ENCODE assay signal across 11 cellular contexts in genomic region chr18:48590678-48591077, GRCh38.
A peak's percentile ranks its signal among the peaks of the same experiment; 100 is the strongest.
DNase-seq lines count a peak whose midpoint lies in the region; TF ChIP-seq lines count a peak whose summit lies in the region.
"Had no signal": no experiment of that assay in that cellular context is flagged by ENCODE, and none has a peak within 500 bp of the region (broad histone marks: within the 10 kb centered on the region; RNA-seq: fewer than 3 reads in every experiment).

No MANE protein-coding gene starts in this region.

- H3K27ac ChIP-seq in HEK293 (ENCODE audit: extremely low read depth, low read depth, low read length), result no peak overlapping the region
- H3K27ac ChIP-seq: body of pancreas, pancreas had no signal

- H3K4me1 ChIP-seq in HEK293 (ENCODE audit: control insufficient read depth, insufficient read depth, low read length) (no peaks in the 10 kb centered on the region; the same call in 1 of the 2 replicates), adipocyte (ENCODE audit: control insufficient read depth, insufficient read depth, low read length) (peaks cover 11% of the 10 kb centered on the region)
- H3K4me1 ChIP-seq: body of pancreas, pancreas had no signal

- POLR2A ChIA-PET in HEK293 (lab: Yijun Ruan, JAX), result no interaction called here

- DNase-seq in adipocyte (ENCODE audit: low read depth) (peak; percentile 69), foreskin fibroblast (peak; percentile 86 to 88), smooth muscle cell of the brain vasculature (ENCODE audit: low read depth, low spot score) (peak; percentile 81), KBM-7 (no peak), T-helper 1 cell (no peak), pons (ENCODE audit: low spot score) (no peak)
- no peak for DNase-seq in stimulated activated naive CD4-positive, alpha-beta T cell treated with Interleukin-2 at 50 U/mL for 16 hours (lab: John Stamatoyannopoulos, UW)
- DNase-seq: NCI-H1105 had no signal

- H3K27me3 ChIP-seq in adipocyte (replicated peaks; ENCODE audit: control insufficient read depth, insufficient read depth, low read length), result no peaks in the 10 kb centered on the region
- H3K27me3 ChIP-seq: body of pancreas, pancreas had no signal

- no peak overlapping the region for H3K9ac ChIP-seq in adipocyte (ENCODE audit: low read length)

- CTCF ChIA-PET in HEK293 (lab: Yijun Ruan, JAX), result interaction anchor here (0.6 kb wide), 1 partner anchor 1027 kb away, joined by 3 read pairs; no protein-coding TSS in a partner anchor

- no peak for TF ChIP-seq CTCF in HEK293 (tag by site-specific recombination; IDR thresholded peaks at IDR 0.05)
- TF ChIP-seq CTCF in foreskin fibroblast (IDR thresholded peaks at IDR 0.05; ENCODE audit: low read depth, low read length), result no peak

- H3K9me3 ChIP-seq in HEK293 (ENCODE audit: control insufficient read depth, insufficient read depth, low read depth, low read length) (no peaks in the 10 kb centered on the region), adipocyte (ENCODE audit: control insufficient read depth, low read length) (no peaks in the 10 kb centered on the region)
- H3K9me3 ChIP-seq: body of pancreas, pancreas had no signal

- H3K4me3 ChIP-seq in HEK293 (ENCODE audit: low read depth, low read length), result no peak overlapping the region
- H3K4me3 ChIP-seq in adipocyte (ENCODE audit: low read length), result no peak overlapping the region
- no peak overlapping the region for H3K4me3 ChIP-seq in foreskin fibroblast (ENCODE audit: low read depth in 1 of 2, low read length in 2 of 2)
- H3K4me3 ChIP-seq: body of pancreas, pancreas had no signal

- H3K36me3 ChIP-seq in HEK293 (ENCODE audit: control insufficient read depth in 2 of 2, insufficient read depth in 1 of 2, low read length in 2 of 2), result no peaks in the 10 kb centered on the region; a peak in 1 of 3 replicates
- H3K36me3 ChIP-seq in adipocyte (ENCODE audit: control insufficient read depth, insufficient read depth, low read length, severe bottlenecking), result peaks cover 8% of the 10 kb centered on the region
- H3K36me3 ChIP-seq: pancreas had no signal

- in situ Hi-C loops in KBM-7 (cut with MboI; ENCODE audit: low pct_unique_long_range_greater_than_20kb, low sequenced_read_pairs), result no loop called here

TF ChIP-seq in HEK293, 187 proteins besides CTCF, POLR2A, EP300 and RAD21 (continues in another document):
- TF ChIP-seq SP7 (tag by site-specific recombination; IDR thresholded peaks at IDR 0.05) (peak; percentile 76), BCL11A (tag by site-specific recombination; IDR thresholded peaks at IDR 0.05; ENCODE audit: low read depth) (no peak), ZNF266 (tag by site-specific recombination; IDR thresholded peaks at IDR 0.05; ENCODE audit: low read depth) (no peak), ZNF398 (tag by site-specific recombination; IDR thresholded peaks at IDR 0.05) (no peak), FEZF1 (tag by site-specific recombination; IDR thresholded peaks at IDR 0.05) (peak; percentile 80), ZBTB8A (tag by site-specific recombination; IDR thresholded peaks at IDR 0.05) (no peak), ZNF548 (tag by site-specific recombination; IDR thresholded peaks at IDR 0.05) (no peak), ZIC2 (tag by site-specific recombination; IDR thresholded peaks at IDR 0.05) (peak; percentile 79), ZNF544 (tag by site-specific recombination; IDR thresholded peaks at IDR 0.05) (no peak), ZSCAN30 (tag by site-specific recombination; IDR thresholded peaks at IDR 0.05) (no peak), ZNF549 (tag by site-specific recombination; IDR thresholded peaks at IDR 0.05) (no peak), ZNF350 (tag by site-specific recombination; IDR thresholded peaks at IDR 0.05) (no peak), ZSCAN23 (tag by site-specific recombination; IDR thresholded peaks at IDR 0.05) (no peak), REPIN1 (tag by site-specific recombination; IDR thresholded peaks at IDR 0.05; ENCODE audit: low read depth) (no peak), ZSCAN5A (tag by site-specific recombination; IDR thresholded peaks at IDR 0.05) (no peak), EGR2 (tag by site-specific recombination; IDR thresholded peaks at IDR 0.05; ENCODE audit: low read depth) (no peak), ZNF670 (tag by site-specific recombination; IDR thresholded peaks at IDR 0.05; ENCODE audit: low read depth) (no peak), KLF17 (tag by site-specific recombination; IDR thresholded peaks at IDR 0.05) (no peak), ZNF138 (tag by site-specific recombination; IDR thresholded peaks at IDR 0.05; ENCODE audit: borderline replicate concordance) (no peak), ZBTB1 (tag by site-specific recombination; IDR thresholded peaks at IDR 0.05) (no peak), ZNF747 (tag by site-specific recombination; IDR thresholded peaks at IDR 0.05) (no peak), ZNF18 (tag by site-specific recombination; IDR thresholded peaks at IDR 0.05) (peak; percentile 69; the same call in 1 of the 2 replicates), PRDM1 (tag by site-specific recombination; IDR thresholded peaks at IDR 0.05) (0 out of 2 replicates have a peak, but pooled peaks have one; percentile 29), PATZ1 (tag by site-specific recombination; IDR thresholded peaks at IDR 0.05) (no peak), ZNF423 (tag by site-specific recombination; IDR thresholded peaks at IDR 0.05) (peak; percentile 65), ZNF16 (tag by site-specific recombination; IDR thresholded peaks at IDR 0.05; ENCODE audit: low read depth) (no peak), ZNF501 (tag by site-specific recombination; IDR thresholded peaks at IDR 0.05) (no peak), ZNF23 (tag by site-specific recombination; IDR thresholded peaks at IDR 0.05; ENCODE audit: borderline replicate concordance) (no peak)

Comparison
In these comparisons a context has a peak if more than half of its experiments do, and no peak if none do; other contexts are left out.
1. DNase-seq: peak in adipocyte (single experiment), foreskin fibroblast (2 of 2) and smooth muscle cell of the brain vasculature (single experiment); none in stimulated activated naive CD4-positive, alpha-beta T cell treated with Interleukin-2 at 50 U/mL for 16 hours (single experiment), KBM-7 (single experiment), T-helper 1 cell (0 of 5) and pons (single experiment).